In genomic region chr14:99035268-99035667, GRCh38 we compare ENCODE assay signal across 11 cellular contexts.
DNase-seq lines count a peak whose midpoint lies in the region; ATAC-seq, FAIRE-seq and TF ChIP-seq lines count a peak whose summit lies in the region.
"Had no signal": no experiment of that assay in that cellular context is flagged by ENCODE, and none has a peak within 500 bp of the region (broad histone marks: within the 10 kb centered on the region; RNA-seq: fewer than 3 reads in every experiment).

No MANE protein-coding gene starts in this region.

- no peaks in the 10 kb centered on the region for H3K9me3 ChIP-seq in keratinocyte (ENCODE audit: control insufficient read depth, low read depth, low read length)

- H3K9ac ChIP-seq in keratinocyte (ENCODE audit: control insufficient read depth, extremely low read depth, insufficient read depth, low read length): peak overlapping the region; percentile 68

- no peaks in the 10 kb centered on the region for H3K27me3 ChIP-seq in keratinocyte (ENCODE audit: control insufficient read depth, extremely low read depth, insufficient read depth, low read length)

- DNase-seq in HFF-Myc (ENCODE audit: extremely low read depth, low read depth): peak; percentile 7
- peak; percentile 39 for DNase-seq in astrocyte of the hippocampus (ENCODE audit: low read depth, low spot score)
- DNase-seq in keratinocyte (ENCODE audit: low read depth, low spot score): no peak
- peak; percentile 38 for DNase-seq in stromal cell of bone marrow (ENCODE audit: low read depth)
- no peak for DNase-seq in activated CD4-positive, alpha-beta T cell treated with anti-CD3 and anti-CD28 coated beads for 48 hours
- DNase-seq in stimulated activated naive CD4-positive, alpha-beta T cell treated with Interleukin-2 at 50 U/mL for 16 hours (lab: John Stamatoyannopoulos, UW): no peak
- DNase-seq: activated CD4-positive, alpha-beta memory T cell treated with anti-CD3 and anti-CD28 coated beads, Interleukin-2, amount 10 ng/mL, durations not matched to agents 7 days and 5 days; dermis blood vessel endothelial cell had no signal

- H3K36me3 ChIP-seq in keratinocyte (ENCODE audit: control insufficient read depth in 2 of 2, extremely low read depth in 1 of 2, insufficient read depth in 2 of 2, low read length in 2 of 2): no peaks in the 10 kb centered on the region

- no peaks in the 10 kb centered on the region for H3K79me2 ChIP-seq in keratinocyte (ENCODE audit: control insufficient read depth, insufficient read depth, low read length)

- no peak for ATAC-seq in HG02840 (IDR thresholded peaks at IDR 0.05; ENCODE audit: low FRiP score, unreplicated experiment)
- no peak for ATAC-seq in GM19397 (IDR thresholded peaks at IDR 0.05; ENCODE audit: unreplicated experiment)

- H4K20me1 ChIP-seq in keratinocyte (ENCODE audit: control insufficient read depth, extremely low read depth, insufficient read depth, low read length): no peaks in the 10 kb centered on the region

- H3K9me1 ChIP-seq in keratinocyte (ENCODE audit: control insufficient read depth, extremely low read depth, insufficient read depth, low read length): no peaks in the 10 kb centered on the region

- H3K4me1 ChIP-seq in keratinocyte (ENCODE audit: control insufficient read depth, extremely low read depth, insufficient read depth, low read length): peaks cover 15% of the 10 kb centered on the region

- dilution Hi-C loops in keratinocyte (cut with MboI; ENCODE audit: extremely low pct_ligation_motif_present, low sequenced_read_pairs): no loop called here

- peak overlapping the region; percentile 75 for H2AFZ ChIP-seq in keratinocyte (ENCODE audit: control insufficient read depth, low read length)

- FAIRE-seq in keratinocyte (lab: Jason Lieb, UNC): peak; percentile 91
- FAIRE-seq: HTR-8/SVneo had no signal

- H3K4me3 ChIP-seq in HFF-Myc (replicated peaks; ENCODE audit: low read depth, low read length) (no peak overlapping the region), keratinocyte (ENCODE audit: control insufficient read depth in 2 of 3, extremely low read depth in 1 of 3, insufficient read depth in 2 of 3, low read depth in 1 of 3, low read length in 3 of 3) (peak overlapping the region in 1 of 3 experiments; percentile 56)

- peak overlapping the region; percentile 90 for H3K27ac ChIP-seq in keratinocyte (ENCODE audit: control insufficient read depth, insufficient read depth, low read length)

- H3K4me2 ChIP-seq in keratinocyte (ENCODE audit: control insufficient read depth, extremely low read depth, insufficient read depth, low read depth, low read length): peak overlapping the region; percentile 72

- no peak for TF ChIP-seq CTCF in HFF-Myc (IDR thresholded peaks at IDR 0.05; ENCODE audit: low read depth, low read length, missing control alignments)
- TF ChIP-seq CTCF in keratinocyte (optimal IDR thresholded peaks at IDR 0.05 in 1 of 3, IDR thresholded peaks at IDR 0.05 in 1 of 3, conservative IDR thresholded peaks at IDR 0.05 in 1 of 3; ENCODE audit: extremely low read depth in 1 of 3, insufficient read depth in 2 of 3, low read length in 3 of 3): no peak

Comparison
In these comparisons a context has a peak if more than half of its experiments do, and no peak if none do; other contexts are left out.
1. DNase-seq: peak in HFF-Myc (single experiment), astrocyte of the hippocampus (single experiment) and stromal cell of bone marrow (single experiment); none in keratinocyte (single experiment), activated CD4-positive, alpha-beta T cell treated with anti-CD3 and anti-CD28 coated beads for 48 hours (single experiment) and stimulated activated naive CD4-positive, alpha-beta T cell treated with Interleukin-2 at 50 U/mL for 16 hours (single experiment).